Comparison of ENCODE assay signal across 9 cellular contexts in the genomic region with DNA sequence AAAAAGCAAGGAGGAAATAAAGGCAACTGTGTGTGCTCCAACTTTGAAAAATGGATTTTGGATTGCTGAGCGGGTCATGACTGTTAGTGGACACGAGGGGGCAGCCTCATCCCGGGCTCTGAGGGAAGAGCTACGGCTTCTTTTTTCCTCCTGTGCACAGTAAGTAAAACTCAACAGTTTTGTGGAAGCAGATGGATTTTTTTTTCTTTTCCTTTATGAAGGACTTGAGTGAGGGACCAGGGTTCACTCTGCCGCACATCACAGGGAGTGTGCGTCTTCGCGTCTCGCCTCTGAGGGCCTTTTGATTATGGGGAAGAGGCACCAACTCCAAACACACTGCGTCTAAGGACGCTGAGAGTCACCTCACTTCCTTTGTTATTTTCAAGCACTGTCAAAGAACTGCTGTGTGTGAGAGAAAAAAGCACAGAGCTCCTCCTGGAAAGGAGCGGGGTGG.
A peak's percentile ranks its signal among the peaks of the same experiment; 100 is the strongest.
DNase-seq lines count a peak whose midpoint lies in the region; ATAC-seq, FAIRE-seq and TF ChIP-seq lines count a peak whose summit lies in the region.
"Had no signal": no experiment of that assay in that cellular context is flagged by ENCODE, and none has a peak within 500 bp of the region (broad histone marks: within the 10 kb centered on the region; RNA-seq: fewer than 3 reads in every experiment).

No MANE protein-coding gene starts in this region.

- WGBS in body of pancreas, 2 donors: 0 to 1% methylated on average over 12 of the region's 12 CpGs

- ATAC-seq in GM19351 (IDR thresholded peaks at IDR 0.05; ENCODE audit: unreplicated experiment) (peak; percentile 90), body of pancreas (peak; percentile 69), gastrocnemius medialis (peak; percentile 42 to 65)

- no peak overlapping the region for H3K4me3 ChIP-seq in body of pancreas
- peak overlapping the region; percentile 17 for H3K4me3 ChIP-seq in iPS-11a (ENCODE audit: low read depth, low read length)
- peak overlapping the region in 3 of 4 donors; percentile 15 to 50 (median 34) for H3K4me3 ChIP-seq in gastrocnemius medialis

- TF ChIP-seq CTCF in D721Med (IDR thresholded peaks at IDR 0.05; ENCODE audit: insufficient read depth, missing control alignments) (peak; percentile 84), body of pancreas (IDR thresholded peaks at IDR 0.05) (peak; percentile 69 to 83 (median 70)), gastrocnemius medialis (IDR thresholded peaks at IDR 0.05 in 4 of 5, conservative IDR thresholded peaks at IDR 0.05 in 1 of 5) (peak in 4 of 5 experiments; percentile 54 to 72 (median 59))

- no peaks in the 10 kb centered on the region for H3K4me1 ChIP-seq in body of pancreas
- peaks cover 4 to 5% of the 10 kb centered on the region in 2 donors for H3K4me1 ChIP-seq in gastrocnemius medialis

- in situ Hi-C loops in gastrocnemius medialis (cut with MboI; ENCODE audit: low sequenced_read_pairs in 4 of 4): no loop called here

- H3K27ac ChIP-seq in body of pancreas (no peak overlapping the region), gastrocnemius medialis (no peak overlapping the region)

- H3K9me3 ChIP-seq in body of pancreas (no peaks in the 10 kb centered on the region), gastrocnemius medialis (no peaks in the 10 kb centered on the region)

- DNase-seq in D721Med (ENCODE audit: insufficient read length, low spot score) (no peak), HPDE6-E6E7 (ENCODE audit: extremely low spot score) (peak; percentile 56), SK-N-DZ (ENCODE audit: low spot score) (peak; percentile 56), body of pancreas (peak; percentile 34 to 52 (median 48)), gastrocnemius medialis (peak in 1 of 2 donors; percentile 15), T1000 (lab: John Stamatoyannopoulos, UW) (no peak)

- intact Hi-C loops in body of pancreas (cut with DNase I): no loop called here
- intact Hi-C loops in gastrocnemius medialis (cut with DNase I; ENCODE audit: low total_unique reads): no loop called here

- TF ChIP-seq POLR2A in body of pancreas (IDR thresholded peaks at IDR 0.05) (no peak), gastrocnemius medialis (IDR thresholded peaks at IDR 0.05) (no peak)

- no peak for FAIRE-seq in D721Med (lab: Jason Lieb, UNC)
- FAIRE-seq: colon had no signal

- H3K36me3 ChIP-seq in body of pancreas (replicated peaks in 1 of 2; ENCODE audit: insufficient read depth in 1 of 2, low read depth in 2 of 2) (no peaks in the 10 kb centered on the region), gastrocnemius medialis (no peaks in the 10 kb centered on the region)

- H3K27me3 ChIP-seq in body of pancreas: no peaks in the 10 kb centered on the region
- no peaks in the 10 kb centered on the region for H3K27me3 ChIP-seq in gastrocnemius medialis

Comparison
In these comparisons a context has a peak if more than half of its experiments do, and no peak if none do; other contexts are left out.
1. DNase-seq: peak in HPDE6-E6E7 (single experiment), SK-N-DZ (single experiment) and body of pancreas (4 of 4); none in D721Med (single experiment) and T1000 (single experiment).
2. H3K4me3 ChIP-seq: peak in iPS-11a (single experiment) and gastrocnemius medialis (3 of 4); none in body of pancreas (0 of 2).
3. Peak in every context shown above with its lines, with median percentiles within 50 percentile points of each other: CTCF ChIP-seq and ATAC-seq.